In the genomic region with DNA sequence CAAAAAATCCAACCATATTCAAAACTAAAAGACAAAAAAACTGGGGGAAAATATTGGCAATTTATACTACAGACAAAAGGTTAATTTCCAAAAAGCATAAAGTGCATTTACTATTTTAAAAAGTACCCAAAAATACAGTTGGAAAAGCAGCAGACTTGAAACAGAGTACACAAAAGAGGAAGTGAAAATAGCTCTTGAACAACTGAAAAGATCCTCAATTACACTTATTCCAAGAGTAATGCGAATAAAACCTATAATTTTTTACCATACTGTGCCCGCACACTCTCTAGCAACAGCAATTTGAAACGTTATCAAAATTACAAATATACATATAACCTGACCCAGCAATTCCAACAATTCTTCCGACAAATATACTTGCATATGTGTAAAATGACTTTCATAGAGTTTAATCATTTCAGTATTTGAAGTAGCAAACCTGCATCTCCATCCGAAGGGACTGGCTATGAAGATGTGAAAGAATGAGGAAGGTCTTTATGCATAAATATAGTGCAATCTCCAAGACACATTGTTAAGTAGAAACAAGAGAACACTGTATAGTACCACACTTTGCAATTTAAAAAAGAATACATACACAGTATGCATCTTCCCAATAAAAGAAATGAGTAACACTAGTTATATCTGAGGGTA, we compare ENCODE assay signal across 12 cellular contexts. TPM values are rescaled to one million over a fixed set of nuclear protein-coding genes. Genes with fewer than 3 reads are reported as not detected.
DNase-seq lines count a peak whose midpoint lies in the region; ATAC-seq and TF ChIP-seq lines count a peak whose summit lies in the region.
"Had no signal": no experiment of that assay in that cellular context is flagged by ENCODE, and none has a peak within 500 bp of the region (broad histone marks: within the 10 kb centered on the region; RNA-seq: fewer than 3 reads in every experiment).

No MANE protein-coding gene starts in this region.

- H4K20me1 ChIP-seq in Karpas-422 (ENCODE audit: insufficient read depth, low read depth, low read length) = peaks cover 9% of the 10 kb centered on the region; the same call in 1 of the 2 replicates

- H2AFZ ChIP-seq in Karpas-422 (ENCODE audit: low read length) = no peak overlapping the region

- DNase-seq in GM12865 (ENCODE audit: low read depth) (peak; percentile 8), Karpas-422 (peak; percentile 64), mucosa of gallbladder (ENCODE audit: low spot score) (no peak), NCI-H526 (lab: John Stamatoyannopoulos, UW) (no peak), NCI-H2029 treated with DMSO at 0.1 percent for 48 hours (lab: John Stamatoyannopoulos, UW) (no peak)
- DNase-seq in central memory CD4-positive, alpha-beta T cell = no peak
- DNase-seq: activated naive CD4-positive, alpha-beta T cell treated with Interleukin-2 at 50 U/mL for 16 hours; cortex of kidney; mesenchymal stem cell had no signal

- H3K4me3 ChIP-seq in GM12865 (ENCODE audit: low read depth, low read length) (no peak overlapping the region), Karpas-422 (ENCODE audit: low read length) (no peak overlapping the region)

- ATAC-seq in GM19397 (IDR thresholded peaks at IDR 0.05; ENCODE audit: unreplicated experiment) = peak; percentile 57
- ATAC-seq in HG02884 (IDR thresholded peaks at IDR 0.05; ENCODE audit: unreplicated experiment) = peak; percentile 87
- ATAC-seq: HepG2 had no signal

- peaks cover 10% of the 10 kb centered on the region for H3K4me1 ChIP-seq in Karpas-422 (ENCODE audit: low read length)

- H3K9ac ChIP-seq in Karpas-422 (ENCODE audit: low read length) = no peak overlapping the region

- H3K9me3 ChIP-seq in Karpas-422 (ENCODE audit: low read length) = no peaks in the 10 kb centered on the region

- H3K27ac ChIP-seq in Karpas-422 (ENCODE audit: low read length) = no peak overlapping the region

- no peak overlapping the region for H3K4me2 ChIP-seq in Karpas-422 (ENCODE audit: low read depth, low read length, poor library complexity, severe bottlenecking)

- H3K79me2 ChIP-seq in Karpas-422 (ENCODE audit: low read length) = peaks cover 20% of the 10 kb centered on the region

- H3K36me3 ChIP-seq in Karpas-422 (ENCODE audit: insufficient read depth, low read length) = peaks cover 46% of the 10 kb centered on the region

- H3K27me3 ChIP-seq in Karpas-422 (ENCODE audit: low read length) = no peaks in the 10 kb centered on the region

- TF ChIP-seq CTCF in GM12865 (IDR thresholded peaks at IDR 0.05; ENCODE audit: insufficient read depth, low read depth, low read length, missing control alignments) = no peak

- H3K9me2 ChIP-seq in Karpas-422 (replicated peaks; ENCODE audit: insufficient read depth, low read length) = no peaks in the 10 kb centered on the region

RNA-seq across cellular contexts. Expression of gene ALG5, which starts 25.4 kb away (rescaled TPM):
- total RNA-seq in Karpas-422 (2014; rRNA removed; shearing (Covaris generic); ENCODE audit: low replicate concordance) = 16.8 and 36.9 TPM in 2 replicates
- 39.4 TPM for total RNA-seq in mucosa of gallbladder

RNA-seq across cellular contexts. Expression of gene EXOSC8, which starts 26.8 kb away (rescaled TPM):
- 49.4 and 75.2 TPM in 2 replicates for total RNA-seq in Karpas-422 (2014; rRNA removed; shearing (Covaris generic); ENCODE audit: low replicate concordance)
- total RNA-seq in mucosa of gallbladder = 25.0 TPM

RNA-seq across cellular contexts. Expression of gene SMAD9, which starts 53.7 kb away (rescaled TPM):
- total RNA-seq in Karpas-422 (2014; rRNA removed; shearing (Covaris generic); ENCODE audit: low replicate concordance) = 0.19 TPM in 1 of 2 replicates, not detected in the other
- 39.7 TPM for total RNA-seq in mucosa of gallbladder

Comparison
In these comparisons a context has a peak if more than half of its experiments do, and no peak if none do; other contexts are left out.
1. DNase-seq: peak in GM12865 (single experiment) and Karpas-422 (single experiment); none in central memory CD4-positive, alpha-beta T cell (single experiment), mucosa of gallbladder (single experiment), NCI-H526 (0 of 2) and NCI-H2029 treated with DMSO at 0.1 percent for 48 hours (single experiment).
2. RNA of gene SMAD9, which starts 53.7 kb away (total RNA-seq): 39.7 TPM in mucosa of gallbladder (single experiment); 0.19 TPM in Karpas-422; every median in the first group is over 10 times any median in the second.